8 cellular contexts compared by ENCODE assay signal in genomic region chr22:17777005-17777716, GRCh38. TPM values are rescaled to one million over a fixed set of nuclear protein-coding genes. Genes with fewer than 3 reads are reported as not detected.
DNase-seq lines count a peak whose midpoint lies in the region; ATAC-seq and TF ChIP-seq lines count a peak whose summit lies in the region.

No MANE protein-coding gene starts in this region.

- H3K4me3 ChIP-seq in GM08714 (ENCODE audit: low read length) (peak overlapping the region; percentile 81), lower leg skin (ENCODE audit: low read depth, poor library complexity, severe bottlenecking) (no peak overlapping the region)

- peak; percentile 55 to 63 for DNase-seq in activated CD4-positive, alpha-beta T cell treated with anti-CD3 and anti-CD28 coated beads for 4 hours
- DNase-seq in endothelial cell (ENCODE audit: low spot score) (no peak), NCI-H345 treated with DMSO at 0.1 percent for 48 hours (lab: John Stamatoyannopoulos, UW; ENCODE audit: unreplicated experiment) (no peak), lower leg skin (ENCODE audit: low spot score in 2 of 2) (no peak)
- DNase-seq in stimulated activated CD4-positive, alpha-beta T cell treated with anti-CD3 and anti-CD28 coated beads, TNF-alpha, amount 100 ng/mL, for 1 hour (ENCODE audit: low read depth in 3 of 3, low spot score in 1 of 3), result peak in 2 of 3 donors; percentile 37 to 49

- peak overlapping the region; percentile 57 for H3K4me3 Mint-ChIP-seq in endothelial cell (ENCODE audit: unreplicated experiment)

- no peaks in the 10 kb centered on the region for H3K9me3 Mint-ChIP-seq in endothelial cell (ENCODE audit: unreplicated experiment)

- ATAC-seq in HG03280 (IDR thresholded peaks at IDR 0.05; ENCODE audit: unreplicated experiment), result peak; percentile 34
- ATAC-seq in HG02623 (IDR thresholded peaks at IDR 0.05; ENCODE audit: unreplicated experiment), result no peak

- H3K4me1 Mint-ChIP-seq in endothelial cell (ENCODE audit: unreplicated experiment), result peaks cover 47% of the 10 kb centered on the region

- no peak for TF ChIP-seq CTCF in endothelial cell (IDR thresholded peaks at IDR 0.05; ENCODE audit: unreplicated experiment)
- TF ChIP-seq CTCF in lower leg skin (IDR thresholded peaks at IDR 0.05), result no peak

- peak overlapping the region; percentile 90 for H3K27ac Mint-ChIP-seq in endothelial cell (ENCODE audit: unreplicated experiment)

- no peak for TF ChIP-seq POLR2A in lower leg skin (IDR thresholded peaks at IDR 0.05)

- WGBS in lower leg skin, 2 donors, result 62 to 77% methylated on average over 27 of the region's 27 CpGs

- no peaks in the 10 kb centered on the region for H3K36me3 Mint-ChIP-seq in endothelial cell (ENCODE audit: low read depth, unreplicated experiment)

- intact Hi-C loops in lower leg skin (cut with DNase I; ENCODE audit: low total_unique reads), result no loop called here

- H3K27me3 Mint-ChIP-seq in endothelial cell (ENCODE audit: unreplicated experiment), result peaks cover 11% of the 10 kb centered on the region

RNA-seq across cellular contexts. Expression of gene BID, which starts 2.9 kb away (rescaled TPM):
- total RNA-seq in endothelial cell (ENCODE audit: unreplicated experiment), result 32.5 TPM
- 10 to 100 TPM in 3 of 4 donors, 1 to 10 TPM in 1; 5.4 to 22.6 (median 15.2) TPM for total RNA-seq in lower leg skin

Comparison
In these comparisons a context has a peak if more than half of its experiments do, and no peak if none do; other contexts are left out.
1. DNase-seq: peak in activated CD4-positive, alpha-beta T cell treated with anti-CD3 and anti-CD28 coated beads for 4 hours (2 of 2) and stimulated activated CD4-positive, alpha-beta T cell treated with anti-CD3 and anti-CD28 coated beads, TNF-alpha, amount 100 ng/mL, for 1 hour (2 of 3); none in endothelial cell (single experiment), NCI-H345 treated with DMSO at 0.1 percent for 48 hours (single experiment) and lower leg skin (0 of 2).